ENCODE assay signal across 9 cellular contexts in the genomic region with DNA sequence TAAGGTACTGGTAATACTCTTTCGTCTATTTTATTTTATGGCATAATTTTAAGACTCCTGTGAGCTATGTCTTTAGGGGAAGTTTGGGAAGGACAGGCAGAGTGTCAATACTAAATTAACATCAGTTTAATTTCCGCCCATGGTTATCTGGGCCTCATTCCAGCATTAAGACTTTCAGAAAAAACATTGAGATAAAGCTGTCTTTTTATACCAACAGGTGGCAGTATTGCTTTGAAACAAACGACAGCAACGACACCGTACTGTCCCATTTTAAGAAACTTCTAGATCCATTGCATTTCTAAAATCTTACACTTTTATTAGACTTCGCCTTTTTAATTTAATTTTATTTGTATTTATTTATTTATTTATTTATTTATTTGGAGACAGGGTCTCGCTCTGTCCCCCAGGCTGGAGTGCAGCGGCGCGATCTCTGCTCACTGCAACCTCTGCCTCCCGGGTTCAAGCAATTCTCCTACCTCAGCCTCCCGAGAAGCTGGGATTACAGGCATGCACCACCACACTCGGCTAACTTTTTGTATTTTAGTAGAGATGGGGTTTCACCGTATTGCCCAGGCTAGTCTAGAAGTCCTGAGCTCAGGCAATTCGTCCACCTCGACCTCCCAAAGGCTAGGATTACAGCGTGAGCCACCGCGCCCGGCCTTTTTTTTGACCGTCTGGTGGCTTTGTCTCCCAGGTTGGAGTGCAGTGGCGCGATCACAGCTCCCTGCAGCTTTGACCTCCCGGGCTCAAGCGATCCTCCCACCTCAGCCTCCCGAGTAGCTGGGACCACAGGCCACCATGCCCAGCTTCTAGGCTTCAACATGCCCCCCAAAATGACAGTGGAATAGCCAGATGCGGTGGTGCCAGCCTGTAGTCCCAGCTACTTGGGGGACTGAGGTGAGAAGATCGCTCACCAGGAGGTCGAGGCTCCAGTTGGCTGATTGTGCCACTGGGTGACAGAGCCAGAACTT.
DNase-seq lines count a peak whose midpoint lies in the region; ATAC-seq, FAIRE-seq and TF ChIP-seq lines count a peak whose summit lies in the region.
"Had no signal": no experiment of that assay in that cellular context is flagged by ENCODE, and none has a peak within 500 bp of the region (broad histone marks: within the 10 kb centered on the region; RNA-seq: fewer than 3 reads in every experiment).

No MANE protein-coding gene starts in this region.

- WGBS in pancreas, 2 donors = 67 to 73% methylated on average over 29 of the region's 29 CpGs

- peaks cover 0 to 6% (median 0%) of the 10 kb centered on the region in 3 donors for H3K4me1 ChIP-seq in pancreas

- intact Hi-C loops in pancreas (cut with DNase I) = no loop called here

- peaks cover 3% of the 10 kb centered on the region for H3K36me3 Mint-ChIP-seq in T-helper 2 cell treated with Interferon-gamma antibody and Interleukin-4, amounts not matched to agents 5 μg/mL and 100 μg/mL, for 36 hours (ENCODE audit: low read depth)

- no peak overlapping the region for H3K4me3 ChIP-seq in fibroblast of villous mesenchyme (ENCODE audit: low read depth, low read length)
- peak overlapping the region in 1 of 4 donors; percentile 8 for H3K4me3 ChIP-seq in pancreas
- H3K4me3 ChIP-seq: SJSA1 had no signal

- peaks cover 20% of the 10 kb centered on the region for H3K4me1 Mint-ChIP-seq in T-helper 2 cell treated with Interferon-gamma antibody and Interleukin-4, amounts not matched to agents 5 μg/mL and 100 μg/mL, for 36 hours (ENCODE audit: low read depth)

- H3K9me3 ChIP-seq in pancreas = no peaks in the 10 kb centered on the region
- H3K9me3 ChIP-seq: SJSA1 had no signal

- peaks cover 5% of the 10 kb centered on the region for H3K27me3 Mint-ChIP-seq in T-helper 2 cell treated with Interferon-gamma antibody and Interleukin-4, amounts not matched to agents 5 μg/mL and 100 μg/mL, for 36 hours (ENCODE audit: low read depth)

- FAIRE-seq in pancreas (lab: Jason Lieb, UNC) = peak; percentile 94

- TF ChIP-seq CTCF in fibroblast of villous mesenchyme (IDR thresholded peaks at IDR 0.05; ENCODE audit: insufficient read depth, low read depth, low read length) (peak; percentile 62), pancreas (IDR thresholded peaks at IDR 0.05) (peak; percentile 22 to 60 (median 42))

- H3K27ac Mint-ChIP-seq in T-helper 2 cell treated with Interferon-gamma antibody and Interleukin-4, amounts not matched to agents 5 μg/mL and 100 μg/mL, for 36 hours = peak overlapping the region; percentile 33

- peaks cover 5% of the 10 kb centered on the region for H3K9me3 Mint-ChIP-seq in T-helper 2 cell treated with Interferon-gamma antibody and Interleukin-4, amounts not matched to agents 5 μg/mL and 100 μg/mL, for 36 hours

- ATAC-seq in GM18907 (IDR thresholded peaks at IDR 0.05; ENCODE audit: unreplicated experiment) (peak; percentile 57), pancreas (peak; percentile 62 to 86 (median 82))

- H3K27ac ChIP-seq in pancreas = no peak overlapping the region
- H3K27ac ChIP-seq: SJSA1 had no signal

- no peaks in the 10 kb centered on the region for H3K36me3 ChIP-seq in pancreas
- H3K36me3 ChIP-seq: SJSA1 had no signal

- DNase-seq in CD1c-positive myeloid dendritic cell (ENCODE audit: extremely low spot score) (peak; percentile 72), NCI-H146 (lab: John Stamatoyannopoulos, UW) (peak; percentile 62), fibroblast of villous mesenchyme (ENCODE audit: low read depth) (peak; percentile 72), pancreas (peak in 2 of 6 donors; percentile 13 to 44), NCI-H187 treated with DMSO at 0.1 percent for 48 hours (lab: John Stamatoyannopoulos, UW) (no peak)
- DNase-seq in T-helper 2 cell treated with Interferon-gamma antibody and Interleukin-4, amounts not matched to agents 5 μg/mL and 100 μg/mL, for 36 hours (ENCODE audit: low spot score) = no peak
- no peak for DNase-seq in stimulated activated CD4-positive, alpha-beta T cell treated with anti-CD3 and anti-CD28 coated beads, Interleukin-12 subunit alpha, Interleukin-12 subunit beta, amount 100 ng/mL, for 4 hours

- no peaks in the 10 kb centered on the region for H3K27me3 ChIP-seq in pancreas
- H3K27me3 ChIP-seq: SJSA1 had no signal

- no peak overlapping the region for H3K4me3 Mint-ChIP-seq in T-helper 2 cell treated with Interferon-gamma antibody and Interleukin-4, amounts not matched to agents 5 μg/mL and 100 μg/mL, for 36 hours

Comparison
In these comparisons a context has a peak if more than half of its experiments do, and no peak if none do; other contexts are left out.
1. DNase-seq: peak in CD1c-positive myeloid dendritic cell (single experiment), NCI-H146 (single experiment) and fibroblast of villous mesenchyme (single experiment); none in T-helper 2 cell treated with Interferon-gamma antibody and Interleukin-4, amounts not matched to agents 5 μg/mL and 100 μg/mL, for 36 hours (single experiment), stimulated activated CD4-positive, alpha-beta T cell treated with anti-CD3 and anti-CD28 coated beads, Interleukin-12 subunit alpha, Interleukin-12 subunit beta, amount 100 ng/mL, for 4 hours (single experiment) and NCI-H187 treated with DMSO at 0.1 percent for 48 hours (single experiment).